Comparison of ENCODE assay signal across 9 cellular contexts in the genomic region with DNA sequence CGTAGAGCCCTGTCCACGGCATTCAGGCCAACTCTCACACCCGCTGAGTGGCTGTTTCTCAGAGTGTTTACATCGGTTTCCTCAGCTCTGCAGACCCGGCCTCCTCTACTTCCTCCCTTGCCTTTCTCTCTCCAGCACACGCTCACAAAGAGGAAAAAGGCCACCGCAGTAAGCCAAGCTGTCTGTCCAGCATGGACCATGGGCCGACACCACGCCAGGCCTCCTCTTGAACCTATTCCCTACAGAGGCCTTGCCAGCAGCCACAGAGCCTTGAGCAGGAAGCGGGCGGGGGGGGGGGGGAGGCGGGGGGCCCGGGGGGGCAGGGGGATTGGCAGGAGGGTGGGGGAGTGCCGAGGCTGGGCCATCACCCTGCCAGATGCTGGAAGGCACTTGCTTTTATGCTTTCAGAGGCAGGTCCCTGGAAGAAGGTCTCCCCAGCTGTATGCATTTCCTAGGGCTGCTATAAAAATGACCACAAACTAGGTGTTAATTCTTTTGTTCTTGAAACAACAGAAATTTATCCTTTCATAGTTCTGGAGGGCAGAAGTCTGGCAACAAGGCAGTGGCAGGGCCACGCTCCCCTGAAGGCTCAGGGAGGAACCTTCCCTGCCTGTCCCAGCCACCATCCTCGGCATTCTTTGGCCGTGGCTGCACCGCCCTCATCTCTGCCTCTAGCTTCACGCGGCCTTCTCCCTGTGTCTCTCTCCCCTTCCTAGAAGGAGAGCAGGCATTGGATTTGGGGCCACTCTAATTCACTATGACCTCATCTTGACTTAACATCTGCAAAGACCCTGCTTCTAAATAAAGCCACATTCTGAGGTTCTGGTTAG.
DNase-seq lines count a peak whose midpoint lies in the region; ATAC-seq and TF ChIP-seq lines count a peak whose summit lies in the region.
"Had no signal": no experiment of that assay in that cellular context is flagged by ENCODE, and none has a peak within 500 bp of the region (broad histone marks: within the 10 kb centered on the region; RNA-seq: fewer than 3 reads in every experiment).

No MANE protein-coding gene starts in this region.

- no peak overlapping the region for H3K27ac ChIP-seq in CD4-positive, alpha-beta T cell (ENCODE audit: low read depth, low read length)

- intact Hi-C loops in CD4-positive, alpha-beta T cell (cut with DNase I, micrococcal nuclease): no loop called here
- intact Hi-C loops in mucosa of descending colon (cut with DNase I, micrococcal nuclease): no loop called here

- no peaks in the 10 kb centered on the region for H3K27me3 ChIP-seq in CD4-positive, alpha-beta T cell (ENCODE audit: control insufficient read depth, insufficient read depth, low read length)

- no peaks in the 10 kb centered on the region for H3K27me3 Mint-ChIP-seq in CD4-positive, alpha-beta T cell
- H3K27me3 Mint-ChIP-seq in chondrocyte (ENCODE audit: low read depth): peaks cover 6% of the 10 kb centered on the region
- peaks cover 69% of the 10 kb centered on the region for H3K27me3 Mint-ChIP-seq in stimulated activated memory B cell treated with anti-CD40 and anti-IgM and Interleukin-4, amounts not matched to agents 10 μg/mL and 1 μg/mL and 100 μg/mL, for 72 hours

- peak; percentile 46 for ATAC-seq in CD4-positive, alpha-beta T cell (ENCODE audit: poor library complexity)
- ATAC-seq in mucosa of descending colon: peak; percentile 55
- ATAC-seq in stimulated activated memory B cell treated with anti-CD40 and anti-IgM and Interleukin-4, amounts not matched to agents 10 μg/mL and 1 μg/mL and 100 μg/mL, for 72 hours: no peak

- peak overlapping the region; percentile 48 for H3K4me3 Mint-ChIP-seq in CD4-positive, alpha-beta T cell
- H3K4me3 Mint-ChIP-seq in chondrocyte (ENCODE audit: unreplicated experiment): no peak overlapping the region
- no peak overlapping the region for H3K4me3 Mint-ChIP-seq in stimulated activated memory B cell treated with anti-CD40 and anti-IgM and Interleukin-4, amounts not matched to agents 10 μg/mL and 1 μg/mL and 100 μg/mL, for 72 hours
- H3K4me3 Mint-ChIP-seq: activated T-cell treated with anti-CD3 and anti-CD28 coated beads, Interleukin-2, amount 50 U/mL, for 4 hours had no signal

- POLR2A ChIA-PET in CD4-positive, alpha-beta T cell (lab: Charles Lee): no interaction called here
- POLR2A ChIA-PET in HEK293T (lab: Yijun Ruan, JAX): no interaction called here

- peaks cover 21% of the 10 kb centered on the region for H3K4me1 Mint-ChIP-seq in CD4-positive, alpha-beta T cell (ENCODE audit: low read depth)
- peaks cover 37% of the 10 kb centered on the region for H3K4me1 Mint-ChIP-seq in chondrocyte (ENCODE audit: low read depth)
- peaks cover 11% of the 10 kb centered on the region for H3K4me1 Mint-ChIP-seq in stimulated activated memory B cell treated with anti-CD40 and anti-IgM and Interleukin-4, amounts not matched to agents 10 μg/mL and 1 μg/mL and 100 μg/mL, for 72 hours

- H3K9me3 Mint-ChIP-seq in CD4-positive, alpha-beta T cell: no peaks in the 10 kb centered on the region
- no peaks in the 10 kb centered on the region for H3K9me3 Mint-ChIP-seq in chondrocyte (ENCODE audit: low read depth)
- H3K9me3 Mint-ChIP-seq in stimulated activated memory B cell treated with anti-CD40 and anti-IgM and Interleukin-4, amounts not matched to agents 10 μg/mL and 1 μg/mL and 100 μg/mL, for 72 hours: no peaks in the 10 kb centered on the region
- H3K9me3 Mint-ChIP-seq: activated T-cell treated with anti-CD3 and anti-CD28 coated beads, Interleukin-2, amount 50 U/mL, for 4 hours had no signal

- H3K4me1 ChIP-seq in mucosa of descending colon (ENCODE audit: low read depth): peaks cover 21% of the 10 kb centered on the region

- H3K36me3 Mint-ChIP-seq in CD4-positive, alpha-beta T cell (ENCODE audit: low read depth): no peaks in the 10 kb centered on the region
- H3K36me3 Mint-ChIP-seq in chondrocyte (ENCODE audit: low read depth): no peaks in the 10 kb centered on the region
- no peaks in the 10 kb centered on the region for H3K36me3 Mint-ChIP-seq in stimulated activated memory B cell treated with anti-CD40 and anti-IgM and Interleukin-4, amounts not matched to agents 10 μg/mL and 1 μg/mL and 100 μg/mL, for 72 hours

- CTCF ChIA-PET in CD4-positive, alpha-beta T cell (lab: Charles Lee): no interaction called here
- CTCF ChIA-PET in HEK293T (lab: Yijun Ruan, JAX): no interaction called here

- peak in 2 of 10 experiments; percentile 4 to 6 for DNase-seq in CD4-positive, alpha-beta T cell
- DNase-seq in NCI-H2196 (lab: John Stamatoyannopoulos, UW; ENCODE audit: unreplicated experiment): peak; percentile 60
- DNase-seq in chondrocyte (ENCODE audit: low spot score): no peak
- peak in 2 of 3 donors; percentile 61 to 70 for DNase-seq in mucosa of descending colon
- DNase-seq in stimulated activated CD4-positive, alpha-beta T cell treated with anti-CD3 and anti-CD28 coated beads, Interleukin-12 subunit alpha, Interleukin-12 subunit beta, amount 100 ng/mL, for 4 hours: no peak
- no peak for DNase-seq in T1000 (lab: John Stamatoyannopoulos, UW)
- no peak for DNase-seq in HEK293T (ENCODE audit: extremely low spot score)
- DNase-seq: activated T-cell treated with anti-CD3 and anti-CD28 coated beads, Interleukin-2, amount 50 U/mL, for 4 hours had no signal

- H3K4me3 ChIP-seq in mucosa of descending colon: no peak overlapping the region

- H3K27ac Mint-ChIP-seq in CD4-positive, alpha-beta T cell: peak overlapping the region; percentile 36
- peak overlapping the region; percentile 45 for H3K27ac Mint-ChIP-seq in chondrocyte (ENCODE audit: unreplicated experiment)
- no peak overlapping the region for H3K27ac Mint-ChIP-seq in stimulated activated memory B cell treated with anti-CD40 and anti-IgM and Interleukin-4, amounts not matched to agents 10 μg/mL and 1 μg/mL and 100 μg/mL, for 72 hours

- no peaks in the 10 kb centered on the region for H3K9me3 ChIP-seq in CD4-positive, alpha-beta T cell (ENCODE audit: control insufficient read depth, low read length)
- no peaks in the 10 kb centered on the region for H3K9me3 ChIP-seq in mucosa of descending colon

- no peaks in the 10 kb centered on the region for H3K36me3 ChIP-seq in mucosa of descending colon (ENCODE audit: low read depth)

- no peak for TF ChIP-seq CTCF in CD4-positive, alpha-beta T cell (IDR thresholded peaks at IDR 0.05)
- TF ChIP-seq CTCF in chondrocyte (IDR thresholded peaks at IDR 0.05): no peak
- TF ChIP-seq CTCF in mucosa of descending colon (IDR thresholded peaks at IDR 0.05): no peak

TF ChIP-seq in HEK293T, 16 proteins besides CTCF, POLR2A, EP300 and RAD21:
- TF ChIP-seq ZNF384 (IDR thresholded peaks at IDR 0.05): no peak
- TF ChIP-seq SUZ12 (IDR thresholded peaks at IDR 0.05): no peak
- no peak for TF ChIP-seq FOXA1 (IDR thresholded peaks at IDR 0.05)
- no peak for TF ChIP-seq ARNT (IDR thresholded peaks at IDR 0.05)
- TF ChIP-seq LEF1 (IDR thresholded peaks at IDR 0.05; ENCODE audit: borderline replicate concordance): no peak
- no peak for TF ChIP-seq PKNOX1 (IDR thresholded peaks at IDR 0.05)
- no peak for TF ChIP-seq BHLHE40 (IDR thresholded peaks at IDR 0.05; ENCODE audit: borderline replicate concordance)
- TF ChIP-seq TARDBP (IDR thresholded peaks at IDR 0.05): no peak
- no peak for TF ChIP-seq L3MBTL2 (conservative IDR thresholded peaks at IDR 0.05)
- no peak for TF ChIP-seq SP1 (IDR thresholded peaks at IDR 0.05)
- no peak for TF ChIP-seq FOXM1 (IDR thresholded peaks at IDR 0.05; ENCODE audit: borderline replicate concordance)
- TF ChIP-seq NFRKB (IDR thresholded peaks at IDR 0.05): no peak
- TF ChIP-seq FOXK2 (IDR thresholded peaks at IDR 0.05): no peak
- no peak for TF ChIP-seq ELF4 (IDR thresholded peaks at IDR 0.05)
- TF ChIP-seq CTBP1 (IDR thresholded peaks at IDR 0.05; ENCODE audit: borderline replicate concordance): no peak
- TF ChIP-seq HDGF (IDR thresholded peaks at IDR 0.05; ENCODE audit: borderline replicate concordance): no peak

Comparison
In these comparisons a context has a peak if more than half of its experiments do, and no peak if none do; other contexts are left out.
1. DNase-seq: peak in NCI-H2196 (single experiment) and mucosa of descending colon (2 of 3); none in chondrocyte (single experiment), stimulated activated CD4-positive, alpha-beta T cell treated with anti-CD3 and anti-CD28 coated beads, Interleukin-12 subunit alpha, Interleukin-12 subunit beta, amount 100 ng/mL, for 4 hours (single experiment), T1000 (single experiment) and HEK293T (single experiment).